In genomic region chr3:85576091-85576690, GRCh38 we compare ENCODE assay signal across 8 cellular contexts.
DNase-seq lines count a peak whose midpoint lies in the region; ATAC-seq, FAIRE-seq and TF ChIP-seq lines count a peak whose summit lies in the region.

No MANE protein-coding gene starts in this region.

- ATAC-seq in Right ventricle myocardium inferior = no peak
- ATAC-seq in HG02623 (IDR thresholded peaks at IDR 0.05; ENCODE audit: unreplicated experiment) = peak; percentile 88
- peak; percentile 38 for ATAC-seq in memory B cell (ENCODE audit: low read depth)
- ATAC-seq in stimulated activated naive CD8-positive, alpha-beta T cell treated with anti-CD3 and anti-CD28 coated beads, Interleukin-15, Interleukin-2, amounts not matched to agents 100 U/mL and 50 U/mL, for 24 hours = no peak

- H3K9me3 Mint-ChIP-seq in memory B cell = no peaks in the 10 kb centered on the region

- H3K4me1 ChIP-seq in cardiac muscle cell (ENCODE audit: low read depth) = no peaks in the 10 kb centered on the region

- H3K27me3 ChIP-seq in cardiac muscle cell = no peaks in the 10 kb centered on the region

- no peak overlapping the region for H3K27ac Mint-ChIP-seq in memory B cell

- DNase-seq in cardiac muscle cell (ENCODE audit: low read depth in 1 of 2, low spot score in 1 of 2) = peak; percentile 59 to 70
- no peak for DNase-seq in Right ventricle myocardium inferior (ENCODE audit: missing footprints)
- peak; percentile 26 for DNase-seq in NCI-H1092 (lab: John Stamatoyannopoulos, UW)
- DNase-seq in effector CD4-positive, alpha-beta T cell = peak; percentile 5
- peak; percentile 20 to 35 for DNase-seq in memory B cell (ENCODE audit: low spot score in 2 of 2)
- DNase-seq in stimulated activated naive CD8-positive, alpha-beta T cell treated with anti-CD3 and anti-CD28 coated beads, Interleukin-15, Interleukin-2, amounts not matched to agents 100 U/mL and 50 U/mL, for 24 hours = peak; percentile 44

- intact Hi-C loops in Right ventricle myocardium inferior (cut with DNase I) = loop anchor here (5.0 kb wide), 1 partner anchor 1029 kb away; no protein-coding TSS in a partner anchor

- H3K4me1 Mint-ChIP-seq in memory B cell = no peaks in the 10 kb centered on the region

- H3K27me3 Mint-ChIP-seq in memory B cell = no peaks in the 10 kb centered on the region

- FAIRE-seq in TTC549 (lab: Jason Lieb, UNC) = peak; percentile 92

- no peak overlapping the region for H3K27ac ChIP-seq in cardiac muscle cell

- no peak overlapping the region for H3K4me3 ChIP-seq in cardiac muscle cell

- no peak overlapping the region for H3K4me3 Mint-ChIP-seq in memory B cell

- no peaks in the 10 kb centered on the region for H3K36me3 ChIP-seq in cardiac muscle cell

- H3K9me3 ChIP-seq in cardiac muscle cell (ENCODE audit: low read depth) = no peaks in the 10 kb centered on the region

- no peaks in the 10 kb centered on the region for H3K36me3 Mint-ChIP-seq in memory B cell

- TF ChIP-seq CTCF in cardiac muscle cell (IDR thresholded peaks at IDR 0.05; ENCODE audit: low read depth, low read length) = peak; percentile 88

Comparison
In these comparisons a context has a peak if more than half of its experiments do, and no peak if none do; other contexts are left out.
1. ATAC-seq: peak in HG02623 (single experiment) and memory B cell (single experiment); none in Right ventricle myocardium inferior (single experiment) and stimulated activated naive CD8-positive, alpha-beta T cell treated with anti-CD3 and anti-CD28 coated beads, Interleukin-15, Interleukin-2, amounts not matched to agents 100 U/mL and 50 U/mL, for 24 hours (single experiment).